9 cellular contexts compared by ENCODE assay signal in the genomic region with DNA sequence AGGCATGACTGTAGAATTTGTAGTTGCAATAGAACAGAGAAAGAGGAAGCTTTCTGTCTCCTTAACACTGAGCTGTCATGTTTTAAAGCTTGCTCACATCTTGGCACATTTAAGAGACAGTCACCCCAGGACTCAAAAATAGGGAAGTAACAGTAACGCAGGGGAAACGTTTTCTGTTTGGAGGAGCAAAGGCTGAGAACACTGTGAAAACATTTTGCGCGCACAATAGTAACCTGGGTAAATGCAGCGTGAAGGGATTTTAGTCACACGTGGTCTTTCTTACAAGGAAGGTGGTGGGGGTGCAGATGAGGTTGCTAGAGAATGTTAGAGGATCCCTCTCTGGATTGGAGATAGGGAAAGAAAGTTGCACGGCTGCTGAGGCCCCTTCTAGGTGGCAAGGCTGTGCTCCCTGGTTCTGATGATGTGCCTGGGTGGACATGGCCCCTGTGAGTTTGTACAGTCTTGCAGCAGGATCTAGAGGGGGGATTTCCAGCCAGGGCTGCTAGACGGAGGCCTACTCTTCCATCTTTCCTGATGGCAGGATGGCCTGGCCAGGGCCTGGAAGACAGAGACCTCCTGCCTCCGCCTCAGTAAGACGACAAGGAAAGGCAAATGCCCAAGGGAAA. TPM values are rescaled to one million over a fixed set of nuclear protein-coding genes. Genes with fewer than 3 reads are reported as not detected.
A peak's percentile ranks its signal among the peaks of the same experiment; 100 is the strongest.
DNase-seq lines count a peak whose midpoint lies in the region; ATAC-seq and TF ChIP-seq lines count a peak whose summit lies in the region.
"Had no signal": no experiment of that assay in that cellular context is flagged by ENCODE, and none has a peak within 500 bp of the region (broad histone marks: within the 10 kb centered on the region; RNA-seq: fewer than 3 reads in every experiment).

No MANE protein-coding gene starts in this region.

- ATAC-seq in GM21515 (IDR thresholded peaks at IDR 0.05; ENCODE audit: unreplicated experiment) = no peak

- H3K4me3 Mint-ChIP-seq in activated T-cell treated with anti-CD3 and anti-CD28 coated beads, Interleukin-2, amount 50 U/mL, for 24 hours = no peak overlapping the region

- H4K20me1 ChIP-seq in fibroblast of lung (ENCODE audit: control insufficient read depth, extremely low read depth, insufficient read depth, low read length) = no peaks in the 10 kb centered on the region

- H3K4me3 ChIP-seq in NB4 (ENCODE audit: low read depth, low read length) (no peak overlapping the region), fibroblast of lung (replicated peaks in 1 of 4; ENCODE audit: control extremely low read depth in 1 of 4, insufficient read depth in 1 of 4, low read depth in 3 of 4, low read length in 4 of 4) (no peak overlapping the region), tibial nerve (no peak overlapping the region)

- H3K36me3 ChIP-seq in fibroblast of lung (ENCODE audit: control insufficient read depth, insufficient read depth, low read length) = peaks cover 8% of the 10 kb centered on the region
- H3K36me3 ChIP-seq in tibial nerve = peaks cover 0 to 80% (median 3%) of the 10 kb centered on the region in 3 donors

- H2AFZ ChIP-seq in fibroblast of lung (ENCODE audit: low read length) = no peak overlapping the region

- TF ChIP-seq CTCF in NB4 (IDR thresholded peaks at IDR 0.05; ENCODE audit: low read depth, low read length) = no peak
- no peak for TF ChIP-seq CTCF in fibroblast of lung (conservative IDR thresholded peaks at IDR 0.05 in 1 of 2, IDR thresholded peaks at IDR 0.05 in 1 of 2; ENCODE audit: low read depth in 1 of 2, low read length in 2 of 2)
- no peak for TF ChIP-seq CTCF in tibial nerve (IDR thresholded peaks at IDR 0.05)

- peaks cover 90% of the 10 kb centered on the region for H3K4me1 Mint-ChIP-seq in activated T-cell treated with anti-CD3 and anti-CD28 coated beads, Interleukin-2, amount 50 U/mL, for 24 hours (ENCODE audit: low read depth)

- H3K4me1 ChIP-seq in fibroblast of lung (ENCODE audit: control insufficient read depth, extremely low read depth, insufficient read depth, low read length) (peaks cover 17% of the 10 kb centered on the region), tibial nerve (peaks cover 0 to 24% (median 14%) of the 10 kb centered on the region in 4 donors)

- H3K27ac Mint-ChIP-seq in activated T-cell treated with anti-CD3 and anti-CD28 coated beads, Interleukin-2, amount 50 U/mL, for 24 hours = peak overlapping the region; percentile 38

- H3K9me3 ChIP-seq in fibroblast of lung (ENCODE audit: control insufficient read depth, insufficient read depth, low read depth, low read length) (no peaks in the 10 kb centered on the region), tibial nerve (no peaks in the 10 kb centered on the region)

- H3K9me3 Mint-ChIP-seq in activated T-cell treated with anti-CD3 and anti-CD28 coated beads, Interleukin-2, amount 50 U/mL, for 24 hours = no peaks in the 10 kb centered on the region

- DNase-seq in activated T-cell treated with anti-CD3 and anti-CD28 coated beads, Interleukin-2, amount 50 U/mL, for 24 hours = no peak
- no peak for DNase-seq in activated T-cell treated with anti-CD3 and anti-CD28 coated beads, Interleukin-2, amount 50 U/mL, for 1 hour
- DNase-seq in NB4 (ENCODE audit: low read depth) (peak; percentile 92), fibroblast of lung (ENCODE audit: low read depth in 2 of 2) (peak; percentile 44 to 66), tibial nerve (ENCODE audit: low spot score in 2 of 2) (no peak), cerebellum (ENCODE audit: low spot score) (no peak), NCI-H2196 treated with DMSO at 0.1 percent for 48 hours (lab: John Stamatoyannopoulos, UW; ENCODE audit: unreplicated experiment) (no peak)
- DNase-seq: NCI-H1105 treated with DMSO at 0.1 percent for 48 hours had no signal

- TF ChIP-seq POLR2A in NB4 (IDR thresholded peaks at IDR 0.05; ENCODE audit: extremely low read depth, insufficient read length) = no peak
- TF ChIP-seq POLR2A in tibial nerve (IDR thresholded peaks at IDR 0.05) = no peak

- H3K27me3 Mint-ChIP-seq in activated T-cell treated with anti-CD3 and anti-CD28 coated beads, Interleukin-2, amount 50 U/mL, for 24 hours = no peaks in the 10 kb centered on the region

- 78 to 85% methylated on average over 10 of the region's 10 CpGs for WGBS in tibial nerve, 2 donors

- H3K27me3 ChIP-seq in fibroblast of lung (ENCODE audit: control insufficient read depth, insufficient read depth, low read length) = no peaks in the 10 kb centered on the region
- no peaks in the 10 kb centered on the region for H3K27me3 ChIP-seq in tibial nerve

- H3K27ac ChIP-seq in fibroblast of lung (ENCODE audit: insufficient read depth, low read length) (no peak overlapping the region), tibial nerve (peak overlapping the region in 3 of 4 donors; percentile 67 to 69 (median 68))

- H3K36me3 Mint-ChIP-seq in activated T-cell treated with anti-CD3 and anti-CD28 coated beads, Interleukin-2, amount 50 U/mL, for 24 hours (ENCODE audit: low read depth) = peaks cover 91% of the 10 kb centered on the region

- H3K79me2 ChIP-seq in fibroblast of lung (ENCODE audit: control insufficient read depth, insufficient read depth, low read length) = no peaks in the 10 kb centered on the region

- H3K4me2 ChIP-seq in fibroblast of lung (ENCODE audit: extremely low read depth, insufficient read depth, low read length) = no peak overlapping the region

- TF ChIP-seq EP300 in tibial nerve (IDR thresholded peaks at IDR 0.05) = peak in 1 of 2 donors; percentile 31

- no peak overlapping the region for H3K9ac ChIP-seq in fibroblast of lung (ENCODE audit: insufficient read depth, low read length)

RNA-seq across cellular contexts. Expression of gene STARD5, which starts 12.0 kb away (rescaled TPM):
- 8.2 and 14.9 TPM in 2 replicates for total RNA-seq in fibroblast of lung
- 20.1 and 21.4 TPM in 2 replicates for polyA plus RNA-seq in fibroblast of lung
- polyA plus RNA-seq in fibroblast of lung (2012) = 9.5 and 11.1 TPM in 2 replicates
- 16.5 and 32.6 TPM in 2 replicates for polyA minus RNA-seq in fibroblast of lung (ENCODE audit: low replicate concordance)
- 1 to 10 TPM; 4.9 to 7.1 (median 6.1) TPM for total RNA-seq in tibial nerve
- total RNA-seq in cerebellum = 7.8 TPM

Comparison
In these comparisons a context has a peak if more than half of its experiments do, and no peak if none do; other contexts are left out.
1. DNase-seq: peak in NB4 (single experiment) and fibroblast of lung (2 of 2); none in activated T-cell treated with anti-CD3 and anti-CD28 coated beads, Interleukin-2, amount 50 U/mL, for 24 hours (single experiment), activated T-cell treated with anti-CD3 and anti-CD28 coated beads, Interleukin-2, amount 50 U/mL, for 1 hour (single experiment), tibial nerve (0 of 2), cerebellum (single experiment) and NCI-H2196 treated with DMSO at 0.1 percent for 48 hours (single experiment).